ENCODE assay signal across 8 cellular contexts in the genomic region with DNA sequence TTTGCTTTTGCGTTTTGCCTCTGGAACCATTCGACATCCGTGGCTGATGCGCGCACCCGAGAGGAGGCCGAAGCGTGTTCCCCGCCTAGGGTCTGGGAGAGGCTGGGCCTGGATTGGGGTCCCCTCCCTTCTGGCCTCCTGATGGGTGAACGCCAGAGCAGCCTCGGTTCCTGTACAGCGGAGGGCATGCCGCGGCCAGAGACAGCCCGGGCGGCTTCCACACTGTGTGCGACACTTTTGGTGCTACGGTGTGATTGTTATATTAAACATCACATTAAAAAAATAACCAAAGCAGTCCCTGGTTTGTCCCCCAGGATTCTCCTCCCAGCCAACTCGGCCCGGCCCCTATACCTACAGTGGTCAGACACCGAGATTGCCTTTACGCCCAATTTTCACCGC. TPM values are rescaled to one million over a fixed set of nuclear protein-coding genes. Genes with fewer than 3 reads are reported as not detected.
DNase-seq lines count a peak whose midpoint lies in the region; ATAC-seq and TF ChIP-seq lines count a peak whose summit lies in the region.

No MANE protein-coding gene starts in this region.

- H4K20me1 ChIP-seq in KMS-11 (ENCODE audit: insufficient read depth), result no peaks in the 10 kb centered on the region

- no peaks in the 10 kb centered on the region for H3K4me1 ChIP-seq in KMS-11 (ENCODE audit: low read depth, poor library complexity, severe bottlenecking)

- H3K27ac ChIP-seq in C4-2B (peak overlapping the region; percentile 71), KMS-11 (no peak overlapping the region), dorsolateral prefrontal cortex (no peak overlapping the region)

- DNase-seq in dorsolateral prefrontal cortex (peak in 2 of 10 donors; percentile 14 to 39), A172 (ENCODE audit: low spot score) (no peak), iPS-NIHi11 (ENCODE audit: low spot score) (no peak)
- DNase-seq in effector CD4-positive, alpha-beta T cell, result no peak

- H3K27ac Mint-ChIP-seq in nephron, result peak overlapping the region; percentile 97 to 100 (median 99)

- H3K36me3 ChIP-seq in KMS-11 (ENCODE audit: insufficient read depth), result no peaks in the 10 kb centered on the region

- H3K4me3 Mint-ChIP-seq in nephron, result peak overlapping the region; percentile 84 to 95 (median 86)

- no peak overlapping the region for H3K4me3 ChIP-seq in KMS-11 (IDR thresholded peaks at IDR 0.05; ENCODE audit: insufficient read depth, low read depth, low read length)
- peak overlapping the region in 55 of 59 donors; percentile 29 to 76 (median 62) for H3K4me3 ChIP-seq in dorsolateral prefrontal cortex

- no peak for ATAC-seq in HG02970 (IDR thresholded peaks at IDR 0.05; ENCODE audit: low FRiP score, unreplicated experiment)

- intact Hi-C loops in dorsolateral prefrontal cortex (cut with DNase I), result loop anchor here (2.0 to 10.0 kb wide), 7 partner anchors 308 to 1305 kb away; no protein-coding TSS in a partner anchor

- H3K27me3 Mint-ChIP-seq in nephron (ENCODE audit: low read depth), result peaks cover 4% of the 10 kb centered on the region

- H3K36me3 Mint-ChIP-seq in nephron (ENCODE audit: low read depth), result peaks cover 32% of the 10 kb centered on the region

- H3K4me1 Mint-ChIP-seq in nephron, result peaks cover 29% of the 10 kb centered on the region

- H3K9me3 Mint-ChIP-seq in nephron, result no peaks in the 10 kb centered on the region

- no peaks in the 10 kb centered on the region for H3K79me2 ChIP-seq in KMS-11 (ENCODE audit: insufficient read depth, low read depth)

- H3K9ac ChIP-seq in KMS-11, result peak overlapping the region; percentile 80; the same call in 1 of the 2 replicates

- TF ChIP-seq CTCF in C4-2B (conservative IDR thresholded peaks at IDR 0.05) (no peak), KMS-11 (conservative IDR thresholded peaks at IDR 0.05; ENCODE audit: low read depth, low read length) (no peak), dorsolateral prefrontal cortex (IDR thresholded peaks at IDR 0.05 in 54 of 56, conservative IDR thresholded peaks at IDR 0.05 in 2 of 56; ENCODE audit: low read depth in 1 of 56, partially characterized antibody in 56 of 56) (no peak), nephron (IDR thresholded peaks at IDR 0.05; ENCODE audit: unreplicated experiment in 3 of 3) (no peak)

- no peaks in the 10 kb centered on the region for H3K27me3 ChIP-seq in KMS-11 (ENCODE audit: insufficient read depth, low read depth)
- H3K27me3 ChIP-seq in dorsolateral prefrontal cortex, result peaks cover 24 to 100% (median 94%) of the 10 kb centered on the region in 45 donors

- H2AFZ ChIP-seq in KMS-11 (ENCODE audit: low read depth), result peak overlapping the region; percentile 100

- H3K4me2 ChIP-seq in KMS-11, result peak overlapping the region; percentile 75

RNA-seq across cellular contexts. Expression of gene HOXA7, which starts 3.7 kb away (rescaled TPM):
- not detected for total RNA-seq in dorsolateral prefrontal cortex
- not detected in 2 replicates for total RNA-seq in A172 (2014; rRNA removed; shearing (Covaris generic))

RNA-seq across cellular contexts. Expression of gene HOXA9, which starts 5.2 kb away (rescaled TPM):
- total RNA-seq in dorsolateral prefrontal cortex, result not detected
- 74.8 and 88.6 TPM in 2 replicates for total RNA-seq in A172 (2014; rRNA removed; shearing (Covaris generic))

RNA-seq across cellular contexts. Expression of gene HOXA3, which starts 7.8 kb away (rescaled TPM):
- total RNA-seq in dorsolateral prefrontal cortex, result under 1 TPM in 2 of 120 experiments, not detected in 118; 0.17 to 0.88 TPM
- 0.07 and 0.41 TPM in 2 replicates for total RNA-seq in A172 (2014; rRNA removed; shearing (Covaris generic))

RNA-seq across cellular contexts. Expression of gene HOXA6, which starts 12.6 kb away (rescaled TPM):
- total RNA-seq in dorsolateral prefrontal cortex, result not detected
- 0.48 TPM in 1 of 2 replicates, not detected in the other for total RNA-seq in A172 (2014; rRNA removed; shearing (Covaris generic))

RNA-seq across cellular contexts. Expression of gene HOXA10, which starts 14.0 kb away (rescaled TPM):
- total RNA-seq in dorsolateral prefrontal cortex, result under 1 TPM in 1 of 120 experiments, not detected in 119; 0.46 TPM
- total RNA-seq in A172 (2014; rRNA removed; shearing (Covaris generic)), result 26.4 and 30.7 TPM in 2 replicates

Comparison
In these comparisons a context has a peak if more than half of its experiments do, and no peak if none do; other contexts are left out.
1. RNA of gene HOXA9, which starts 5.2 kb away (total RNA-seq): 74.8 to 88.6 TPM in A172; not detected in dorsolateral prefrontal cortex; every median in the first group is over 10 times any median in the second.